ENCODE assay signal across 24 cellular contexts in genomic region chr10:36325815-36326214, GRCh38.
DNase-seq lines count a peak whose midpoint lies in the region; ATAC-seq and TF ChIP-seq lines count a peak whose summit lies in the region.
"Had no signal": no experiment of that assay in that cellular context is flagged by ENCODE, and none has a peak within 500 bp of the region (broad histone marks: within the 10 kb centered on the region; RNA-seq: fewer than 3 reads in every experiment).

No MANE protein-coding gene starts in this region.

- TF ChIP-seq EP300 in SK-N-SH (IDR thresholded peaks at IDR 0.05; ENCODE audit: borderline replicate concordance in 1 of 2, low read depth in 1 of 2, low read length in 1 of 2): no peak

- no peak for TF ChIP-seq RAD21 in SK-N-SH (IDR thresholded peaks at IDR 0.05; ENCODE audit: low read length)

- ATAC-seq in PC-3: no peak
- ATAC-seq: GM12878 had no signal

- H3K4me1 ChIP-seq in HEK293 (ENCODE audit: control insufficient read depth, insufficient read depth, low read length) (no peaks in the 10 kb centered on the region), PC-3 (ENCODE audit: insufficient read depth, low read length) (peaks cover 18% of the 10 kb centered on the region), SK-N-SH (ENCODE audit: control insufficient read depth in 1 of 2, insufficient read depth in 2 of 2, low read depth in 1 of 2, low read length in 1 of 2) (peaks cover 0 to 3% of the 10 kb centered on the region in 2 experiments; a peak in 1 of 4 replicates)
- H3K4me1 ChIP-seq: BE2C, BLaER1 had no signal

- intact Hi-C loops in PC-3 (cut with micrococcal nuclease): loop anchor here (1.0 to 5.0 kb wide), 5 partner anchors 41 to 691 kb away; no protein-coding TSS in a partner anchor

- H3K36me3 ChIP-seq in HEK293 (ENCODE audit: control insufficient read depth in 2 of 2, insufficient read depth in 1 of 2, low read length in 2 of 2): no peaks in the 10 kb centered on the region; a peak in 1 of 3 replicates
- no peaks in the 10 kb centered on the region for H3K36me3 ChIP-seq in PC-3 (ENCODE audit: low read depth, low read length)
- H3K36me3 ChIP-seq in SK-N-SH (replicated peaks in 1 of 2; ENCODE audit: control insufficient read depth in 1 of 2, insufficient read depth in 2 of 2, low read length in 1 of 2): no peaks in the 10 kb centered on the region
- H3K36me3 ChIP-seq: BE2C, BLaER1 had no signal

- H3K27me3 ChIP-seq in PC-3 (ENCODE audit: low read length) (no peaks in the 10 kb centered on the region), SK-N-SH (ENCODE audit: insufficient read depth) (no peaks in the 10 kb centered on the region)
- H3K27me3 ChIP-seq: BE2C, BLaER1 had no signal

- POLR2A ChIA-PET in HEK293 (lab: Yijun Ruan, JAX): no interaction called here
- POLR2A ChIA-PET in PC-3 (lab: Charles Lee; ENCODE audit: unreplicated experiment): interaction anchor here (0.6 kb wide), 1 partner anchor 228 kb away, joined by 3 read pairs; no protein-coding TSS in a partner anchor
- POLR2A ChIA-PET in SK-N-SH (lab: Yijun Ruan, JAX): no interaction called here

- no peaks in the 10 kb centered on the region for H3F3A ChIP-seq in PC-3 (ENCODE audit: low read length, unreplicated experiment)
- H3F3A ChIP-seq in SK-N-SH (replicated peaks; ENCODE audit: insufficient read depth): no peaks in the 10 kb centered on the region

- H3K4me3 ChIP-seq in HEK293 (ENCODE audit: low read depth, low read length): no peak overlapping the region
- no peak overlapping the region for H3K4me3 ChIP-seq in PC-3 (ENCODE audit: low read length)
- H3K4me3 ChIP-seq in SK-N-SH (ENCODE audit: low read depth in 2 of 2, low read length in 1 of 2): no peak overlapping the region
- H3K4me3 ChIP-seq: BLaER1, GM12878 had no signal

- H4K20me1 ChIP-seq in PC-3 (ENCODE audit: low read length) (no peaks in the 10 kb centered on the region), SK-N-SH (ENCODE audit: insufficient read depth) (no peaks in the 10 kb centered on the region)
- H4K20me1 ChIP-seq: BLaER1 had no signal

- H2AFZ ChIP-seq in PC-3 (ENCODE audit: low read length) (peak overlapping the region; percentile 54; the same call in 1 of the 2 replicates), SK-N-SH (ENCODE audit: low read depth) (no peak overlapping the region)

- H3K9me2 ChIP-seq in PC-3 (replicated peaks; ENCODE audit: low read length) (no peaks in the 10 kb centered on the region), SK-N-SH (no peaks in the 10 kb centered on the region)

- H3K9me3 ChIP-seq in HEK293 (ENCODE audit: control insufficient read depth, insufficient read depth, low read depth, low read length): no peaks in the 10 kb centered on the region
- no peaks in the 10 kb centered on the region for H3K9me3 ChIP-seq in PC-3 (ENCODE audit: low read length)
- no peaks in the 10 kb centered on the region for H3K9me3 ChIP-seq in SK-N-SH
- H3K9me3 ChIP-seq: BE2C, BLaER1 had no signal

- no peaks in the 10 kb centered on the region for H3K79me2 ChIP-seq in PC-3 (ENCODE audit: low read length)
- no peaks in the 10 kb centered on the region for H3K79me2 ChIP-seq in SK-N-SH (ENCODE audit: insufficient read depth)

- 75% methylated on average over 2 of the region's 2 CpGs for WGBS in SK-N-SH (ENCODE audit: low lambda C conversion rate)

- CTCF ChIA-PET in HEK293 (lab: Yijun Ruan, JAX): interaction anchor here (1.4 kb wide), 1 partner anchor 9 kb away, joined by 3 read pairs; no protein-coding TSS in a partner anchor
- CTCF ChIA-PET in PC-3 (lab: Charles Lee): no interaction called here
- CTCF ChIA-PET in SK-N-SH (lab: Yijun Ruan, JAX): no interaction called here

- no TSS peak for BruUV-seq in PC-3 (replicated peaks; lab: Mats Ljungman, UMichigan)

- H3K27ac ChIP-seq in HEK293 (ENCODE audit: extremely low read depth, low read depth, low read length) (no peak overlapping the region), PC-3 (ENCODE audit: low read length) (peak overlapping the region; percentile 57), SK-N-SH (ENCODE audit: low read depth in 2 of 2, low read length in 1 of 2) (no peak overlapping the region)
- H3K27ac ChIP-seq: BLaER1 had no signal

- H3K4me2 ChIP-seq in PC-3 (ENCODE audit: low read length) (no peak overlapping the region), SK-N-SH (no peak overlapping the region)
- H3K4me2 ChIP-seq: BLaER1 had no signal

- H3K9ac ChIP-seq in PC-3 (ENCODE audit: low read length): peak overlapping the region; percentile 8; the same call in 1 of the 2 replicates
- no peak overlapping the region for H3K9ac ChIP-seq in SK-N-SH
- H3K9ac ChIP-seq: BLaER1 had no signal

- TF ChIP-seq CTCF in HEK293 (tag by site-specific recombination; IDR thresholded peaks at IDR 0.05) (no peak), PC-3 (conservative IDR thresholded peaks at IDR 0.05; ENCODE audit: low read depth, low read length) (no peak), SK-N-SH (IDR thresholded peaks at IDR 0.05) (no peak)

- DNase-seq in PC-3 (no peak), SK-N-SH (peak; percentile 24), amniotic epithelial cell (ENCODE audit: low read depth) (peak; percentile 31), UCSD-AML1 (lab: John Stamatoyannopoulos, UW; ENCODE audit: unreplicated experiment) (no peak), Kasumi-1 (lab: John Stamatoyannopoulos, UW) (no peak), OCI-M2 (lab: John Stamatoyannopoulos, UW; ENCODE audit: unreplicated experiment) (no peak)
- DNase-seq: 8988T; ACHN; BE2C; C1 segment of cervical spinal cord; CD4-positive, alpha-beta memory T cell; CD4-positive, CD25-positive, alpha-beta regulatory T cell; CD8-positive, alpha-beta memory T cell; COR-L47; DMS 273 treated with DMSO at 0.1 percent for 48 hours; DMS153; DMS53; DMS79; DND-41; EL; GDM1 had no signal

TF ChIP-seq in HEK293, 187 proteins besides CTCF, POLR2A, EP300 and RAD21:
- 0 out of 2 replicates have a peak, but pooled peaks have one; percentile 11 for TF ChIP-seq ZSCAN4 (tag by site-specific recombination; IDR thresholded peaks at IDR 0.05)
- TF ChIP-seq PRDM1 (tag by site-specific recombination; IDR thresholded peaks at IDR 0.05): no peak

TF ChIP-seq in SK-N-SH, 30 proteins besides CTCF, POLR2A, EP300 and RAD21:
- TF ChIP-seq GATA2 (CRISPR knock-in tag; IDR thresholded peaks at IDR 0.05): peak; percentile 74
- no peak for TF ChIP-seq REST (IDR thresholded peaks at IDR 0.05; ENCODE audit: low read depth, low read length)
TF ChIP-seq in SK-N-SH: peak in this region for 1.

Comparison
In these comparisons a context has a peak if more than half of its experiments do, and no peak if none do; other contexts are left out.
1. DNase-seq: peak in SK-N-SH (single experiment) and amniotic epithelial cell (single experiment); none in PC-3 (single experiment), UCSD-AML1 (single experiment), Kasumi-1 (0 of 2) and OCI-M2 (single experiment).